ENCODE assay signal across 21 cellular contexts in genomic region chr12:79296871-79297270, GRCh38.
DNase-seq lines count a peak whose midpoint lies in the region; ATAC-seq, FAIRE-seq and TF ChIP-seq lines count a peak whose summit lies in the region.
"Had no signal": no experiment of that assay in that cellular context is flagged by ENCODE, and none has a peak within 500 bp of the region (broad histone marks: within the 10 kb centered on the region; RNA-seq: fewer than 3 reads in every experiment).

No MANE protein-coding gene starts in this region.

- intact Hi-C loops in natural killer cell (cut with micrococcal nuclease): no loop called here

- no peaks in the 10 kb centered on the region for H3K27me3 Mint-ChIP-seq in natural killer cell (ENCODE audit: low read depth in 2 of 2)
- H3K27me3 Mint-ChIP-seq: CD4-positive, alpha-beta T cell; T-helper 17 cell had no signal

- TF ChIP-seq CTCF in D721Med (IDR thresholded peaks at IDR 0.05; ENCODE audit: insufficient read depth, missing control alignments) (no peak), natural killer cell (IDR thresholded peaks at IDR 0.05) (no peak)

- no peaks in the 10 kb centered on the region for H3K4me1 Mint-ChIP-seq in natural killer cell
- H3K4me1 Mint-ChIP-seq: T-helper 17 cell had no signal

- no peak overlapping the region for H3K27ac Mint-ChIP-seq in natural killer cell
- H3K27ac Mint-ChIP-seq: CD4-positive, alpha-beta T cell; T-helper 17 cell had no signal

- H3K36me3 Mint-ChIP-seq in natural killer cell: no peaks in the 10 kb centered on the region

- H3K9me3 Mint-ChIP-seq in natural killer cell: peaks cover 0 to under 1% of the 10 kb centered on the region in 2 donors

- ATAC-seq in natural killer cell: no peak
- ATAC-seq in HG03280 (IDR thresholded peaks at IDR 0.05; ENCODE audit: unreplicated experiment): no peak
- ATAC-seq in GM21737 (IDR thresholded peaks at IDR 0.05; ENCODE audit: unreplicated experiment): no peak
- ATAC-seq: T-helper 17 cell had no signal

- no peak overlapping the region for H3K4me3 Mint-ChIP-seq in natural killer cell
- H3K4me3 Mint-ChIP-seq: CD4-positive, alpha-beta T cell; T-helper 17 cell had no signal

- DNase-seq in D721Med (ENCODE audit: insufficient read length, low spot score): no peak
- DNase-seq in NCI-H1694 treated with DMSO at 0.1 percent for 48 hours (lab: John Stamatoyannopoulos, UW): peak; percentile 24
- DNase-seq in cerebellar cortex (ENCODE audit: low spot score): peak; percentile 74
- DNase-seq in fibroblast of peridontal ligament (ENCODE audit: extremely low read depth): peak; percentile 31
- no peak for DNase-seq in natural killer cell
- no peak for DNase-seq in HTR-8/SVneo (ENCODE audit: insufficient read length, low spot score)
- DNase-seq: AML-193; CD4-positive, alpha-beta T cell; COR-L47; DMS153; DND-41; HCEC 1CT; NCI-H1092 treated with DMSO at 0.1 percent for 48 hours; NCI-H1436 treated with DMSO at 0.1 percent for 48 hours; NCI-H2029; Peyer's patch; SHP77 treated with DMSO at 0.1 percent for 48 hours; T-helper 17 cell had no signal

- FAIRE-seq in D721Med (lab: Jason Lieb, UNC): peak; percentile 79
- no peak for FAIRE-seq in HTR-8/SVneo (lab: Jason Lieb, UNC)
- FAIRE-seq: H1 had no signal

Comparison
In these comparisons a context has a peak if more than half of its experiments do, and no peak if none do; other contexts are left out.
1. DNase-seq: peak in NCI-H1694 treated with DMSO at 0.1 percent for 48 hours (single experiment), cerebellar cortex (single experiment) and fibroblast of peridontal ligament (single experiment); none in D721Med (single experiment), natural killer cell (single experiment) and HTR-8/SVneo (single experiment).